Comparison of ENCODE assay signal across 12 cellular contexts in genomic region chr11:126007263-126007662, GRCh38. TPM values are rescaled to one million over a fixed set of nuclear protein-coding genes. Genes with fewer than 3 reads are reported as not detected.
DNase-seq lines count a peak whose midpoint lies in the region; ATAC-seq and TF ChIP-seq lines count a peak whose summit lies in the region.
"Had no signal": no experiment of that assay in that cellular context is flagged by ENCODE, and none has a peak within 500 bp of the region (broad histone marks: within the 10 kb centered on the region; RNA-seq: fewer than 3 reads in every experiment).

No MANE protein-coding gene starts in this region.

- H3K27ac ChIP-seq in right atrium auricular region (peak overlapping the region in 1 of 2 donors; percentile 33), mammary epithelial cell (ENCODE audit: insufficient read depth, low read depth, low read length) (no peak overlapping the region), WERI-Rb-1 (no peak overlapping the region), caudate nucleus (ENCODE audit: low read depth, low read length) (no peak overlapping the region)
- H3K27ac ChIP-seq: spleen had no signal

- H3K9ac ChIP-seq in mammary epithelial cell (ENCODE audit: insufficient read depth, low read length) = no peak overlapping the region

- H3K4me1 ChIP-seq in right atrium auricular region (no peaks in the 10 kb centered on the region), mammary epithelial cell (ENCODE audit: insufficient read depth, low read length) (no peaks in the 10 kb centered on the region)
- H3K4me1 ChIP-seq: spleen had no signal

- no peaks in the 10 kb centered on the region for H3K79me2 ChIP-seq in mammary epithelial cell (ENCODE audit: insufficient read depth, low read length)

- intact Hi-C loops in Right ventricle myocardium inferior (cut with DNase I) (no loop called here), mammary epithelial cell (cut with micrococcal nuclease) (loop anchor here (5.0 kb wide), 1 partner anchor 65 kb away; no protein-coding TSS in a partner anchor), lower leg skin (cut with DNase I; ENCODE audit: low total_unique reads) (no loop called here)

- no peak overlapping the region for H3K4me2 ChIP-seq in mammary epithelial cell (ENCODE audit: insufficient read depth, low read depth, low read length)

- CTCF ChIA-PET in mammary epithelial cell (lab: Charles Lee; ENCODE audit: low non-redundant PET) = no interaction called here

- no peak overlapping the region for H2AFZ ChIP-seq in mammary epithelial cell (ENCODE audit: low read depth, low read length)

- WGBS in mammary epithelial cell (ENCODE audit: low coverage, missing lambda C conversion rate) = 42% methylated on average over 3 of the region's 3 CpGs
- 36 to 45% methylated on average over 3 of the region's 3 CpGs for WGBS in lower leg skin, 2 donors

- no peak for DNase-seq in Right ventricle myocardium inferior (ENCODE audit: missing footprints)
- DNase-seq in right atrium auricular region (ENCODE audit: low spot score) = no peak
- peak; percentile 55 for DNase-seq in mammary epithelial cell
- DNase-seq in kidney epithelial cell (ENCODE audit: low read depth) = peak; percentile 51
- no peak for DNase-seq in iPS-NIHi7 (ENCODE audit: extremely low spot score)
- DNase-seq in WERI-Rb-1 = no peak
- DNase-seq in lower leg skin (ENCODE audit: low spot score in 2 of 2) = no peak
- DNase-seq in caudate nucleus (lab: John Stamatoyannopoulos, UW) = no peak
- DNase-seq: ACHN, spleen had no signal

- dilution Hi-C loops in mammary epithelial cell (cut with HindIII; ENCODE audit: low sequenced_read_pairs) = no loop called here

- H3K36me3 ChIP-seq in right atrium auricular region (peaks cover 8% of the 10 kb centered on the region), mammary epithelial cell (ENCODE audit: insufficient read depth, low read length) (no peaks in the 10 kb centered on the region), kidney epithelial cell (ENCODE audit: control insufficient read depth, insufficient read depth, low read length) (no peaks in the 10 kb centered on the region), WERI-Rb-1 (peaks cover 30% of the 10 kb centered on the region)
- H3K36me3 ChIP-seq: spleen had no signal

- no peak for TF ChIP-seq CTCF in right atrium auricular region (IDR thresholded peaks at IDR 0.05)
- TF ChIP-seq CTCF in mammary epithelial cell (conservative IDR thresholded peaks at IDR 0.05 in 1 of 2, IDR thresholded peaks at IDR 0.05 in 1 of 2; ENCODE audit: extremely low read depth in 1 of 2, insufficient read depth in 1 of 2, low read depth in 1 of 2, low read length in 2 of 2) = no peak
- no peak for TF ChIP-seq CTCF in kidney epithelial cell (IDR thresholded peaks at IDR 0.05; ENCODE audit: insufficient read depth, low read length, poor library complexity, severe bottlenecking)
- TF ChIP-seq CTCF in WERI-Rb-1 (IDR thresholded peaks at IDR 0.05; ENCODE audit: low read depth, low read length) = no peak
- TF ChIP-seq CTCF in lower leg skin (IDR thresholded peaks at IDR 0.05) = no peak

- H3K27me3 ChIP-seq in right atrium auricular region = no peaks in the 10 kb centered on the region
- H3K27me3 ChIP-seq in mammary epithelial cell (ENCODE audit: insufficient read depth, low read length) = no peaks in the 10 kb centered on the region
- no peaks in the 10 kb centered on the region for H3K27me3 ChIP-seq in kidney epithelial cell (ENCODE audit: control insufficient read depth, insufficient read depth, low read length)
- H3K27me3 ChIP-seq in WERI-Rb-1 (ENCODE audit: insufficient read depth, low read depth, severe bottlenecking) = no peaks in the 10 kb centered on the region

- ATAC-seq in Right ventricle myocardium inferior = peak; percentile 63
- ATAC-seq: activated T-helper 17 cell treated with anti-CD3 and anti-CD28 coated beads, Interleukin-2, amount 50 U/mL, for 72 hours; stimulated activated memory B cell treated with anti-CD40 and anti-IgM and Interleukin-4, amounts not matched to agents 10 μg/mL and 1 μg/mL and 100 μg/mL, for 72 hours had no signal

- in situ Hi-C loops in mammary epithelial cell (cut with MboI; ENCODE audit: low sequenced_read_pairs in 2 of 2) = no loop called here

- H3K4me3 ChIP-seq in right atrium auricular region (no peak overlapping the region), mammary epithelial cell (replicated peaks in 1 of 3; ENCODE audit: insufficient read depth in 1 of 3, low read depth in 2 of 3, low read length in 3 of 3) (no peak overlapping the region), kidney epithelial cell (ENCODE audit: low read depth, low read length) (no peak overlapping the region), WERI-Rb-1 (ENCODE audit: low read depth, low read length) (no peak overlapping the region), lower leg skin (ENCODE audit: low read depth, poor library complexity, severe bottlenecking) (no peak overlapping the region)
- H3K4me3 ChIP-seq: spleen had no signal

- BruUV-seq in mammary epithelial cell (replicated peaks; lab: Mats Ljungman, UMichigan) = no TSS peak

- H3K9me3 ChIP-seq in right atrium auricular region (no peaks in the 10 kb centered on the region), mammary epithelial cell (replicated peaks; ENCODE audit: insufficient read depth, low read length) (no peaks in the 10 kb centered on the region), WERI-Rb-1 (ENCODE audit: severe bottlenecking) (no peaks in the 10 kb centered on the region)
- H3K9me3 ChIP-seq: spleen had no signal

- H4K20me1 ChIP-seq in mammary epithelial cell (ENCODE audit: insufficient read depth, low read length) = no peaks in the 10 kb centered on the region

- TF ChIP-seq POLR2A in lower leg skin (IDR thresholded peaks at IDR 0.05) = no peak

RNA-seq across cellular contexts. Expression of gene CDON, which starts 55.4 kb away (rescaled TPM):
- total RNA-seq in Right ventricle myocardium inferior (18.6 TPM), right atrium auricular region (10 to 100 TPM; 17.6 to 21.9 TPM), mammary epithelial cell (1 to 10 TPM; 1.9 to 3.8 TPM), kidney epithelial cell (8.1 and 10.4 TPM in 2 replicates), lower leg skin (10 to 100 TPM; 12.3 to 21.0 (median 18.0) TPM)
- 1.6 TPM for polyA plus RNA-seq in mammary epithelial cell
- polyA minus RNA-seq in mammary epithelial cell = not detected

Comparison
In these comparisons a context has a peak if more than half of its experiments do, and no peak if none do; other contexts are left out.
1. DNase-seq: peak in mammary epithelial cell (single experiment) and kidney epithelial cell (single experiment); none in Right ventricle myocardium inferior (single experiment), right atrium auricular region (single experiment), iPS-NIHi7 (single experiment), WERI-Rb-1 (single experiment), lower leg skin (0 of 2) and caudate nucleus (0 of 61).